8 cellular contexts compared by ENCODE assay signal in the genomic region with DNA sequence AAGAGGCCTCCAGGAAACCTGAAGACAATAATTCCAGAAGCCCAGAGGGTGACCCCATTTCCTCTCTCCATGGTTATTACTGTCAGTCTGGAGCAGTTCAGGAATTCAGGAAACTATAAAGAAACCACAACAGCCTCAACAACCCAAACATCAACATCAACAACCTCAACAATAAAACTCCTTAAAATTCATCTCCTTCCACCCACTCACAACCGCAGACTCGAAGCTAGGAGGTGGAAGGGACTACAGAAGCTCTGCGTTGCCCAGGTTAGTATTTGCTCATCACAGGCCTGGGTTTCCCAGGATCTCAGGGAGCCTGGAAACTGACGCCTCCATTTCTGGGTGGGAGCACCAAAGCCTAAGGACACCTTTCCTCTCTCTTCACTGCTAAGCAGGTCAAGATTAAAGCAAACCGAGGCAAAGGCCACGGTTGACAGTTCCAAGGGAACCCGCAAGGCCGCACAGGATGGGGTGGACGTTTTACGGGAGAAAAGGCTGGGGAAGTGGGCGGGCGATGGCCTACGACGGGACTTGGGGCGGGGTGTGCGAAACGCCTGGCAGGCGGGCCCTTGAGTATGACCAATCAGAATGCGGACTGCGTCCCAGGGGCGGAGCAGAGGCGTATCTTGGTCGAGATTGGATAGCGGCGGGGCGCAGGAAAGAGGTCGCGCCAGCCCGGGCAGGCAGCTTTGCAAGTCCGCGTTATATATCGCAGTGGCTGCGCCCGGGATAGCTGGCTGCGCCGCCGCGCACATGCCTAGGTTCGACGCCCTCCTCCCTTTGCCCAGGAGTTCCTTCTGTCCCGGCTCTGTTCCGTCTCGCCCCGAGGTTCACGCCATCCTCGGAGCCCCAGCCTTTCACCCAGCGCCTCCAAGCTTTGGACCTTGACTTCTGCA. TPM values are rescaled to one million over a fixed set of nuclear protein-coding genes. Genes with fewer than 3 reads are reported as not detected.
DNase-seq lines count a peak whose midpoint lies in the region; ATAC-seq and TF ChIP-seq lines count a peak whose summit lies in the region.

A gene with protein sequence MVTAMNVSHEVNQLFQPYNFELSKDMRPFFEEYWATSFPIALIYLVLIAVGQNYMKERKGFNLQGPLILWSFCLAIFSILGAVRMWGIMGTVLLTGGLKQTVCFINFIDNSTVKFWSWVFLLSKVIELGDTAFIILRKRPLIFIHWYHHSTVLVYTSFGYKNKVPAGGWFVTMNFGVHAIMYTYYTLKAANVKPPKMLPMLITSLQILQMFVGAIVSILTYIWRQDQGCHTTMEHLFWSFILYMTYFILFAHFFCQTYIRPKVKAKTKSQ (plus strand): TSS at position 654 of the 896 bp plus-strand sequence. CDS start 250 bp downstream, outside the sequence.

- CTCF ChIA-PET in AG04449 (lab: Yijun Ruan, JAX): interaction anchor here (0.7 to 17.7 kb wide), 13 partner anchors 10 to 358 kb away, joined by 3 to 942 read pairs (median 6); a partner anchor contains a TSS

- H3K4me3 ChIP-seq in AG04449 (ENCODE audit: low read depth, low read length) (peak within 1 kb of the TSS; percentile 45), NT2/D1 (ENCODE audit: insufficient read length, low read depth) (peak within 1 kb of the TSS; percentile 6), mucosa of stomach (ENCODE audit: low read length) (peak within 1 kb of the TSS; percentile 28)

- no peaks in the 10 kb centered on the region for H3K4me1 ChIP-seq in NT2/D1 (ENCODE audit: insufficient read depth, insufficient read length)
- H3K4me1 ChIP-seq in mucosa of stomach (ENCODE audit: control insufficient read depth, insufficient read depth, low read length): peaks cover 24% of the 10 kb centered on the region

- H3K4me3 Mint-ChIP-seq in activated T-cell treated with anti-CD3 and anti-CD28 coated beads, Interleukin-2, amount 50 U/mL, for 4 hours: peak within 1 kb of the TSS; percentile 62

- peak; percentile 94 for ATAC-seq in HG03442 (IDR thresholded peaks at IDR 0.05; ENCODE audit: unreplicated experiment)
- peak; percentile 90 for ATAC-seq in activated T-cell treated with anti-CD3 and anti-CD28 coated beads, Interleukin-2, amount 50 U/mL, for 4 hours

- no peaks in the 10 kb centered on the region for H3K9me3 Mint-ChIP-seq in activated T-cell treated with anti-CD3 and anti-CD28 coated beads, Interleukin-2, amount 50 U/mL, for 4 hours

- POLR2A ChIA-PET in AG04449 (lab: Yijun Ruan, JAX): no interaction called here

- peak; percentile 56 for DNase-seq in AG04449 (ENCODE audit: low read depth, low spot score)
- DNase-seq in GM19238 (ENCODE audit: insufficient read length, low spot score): peak; percentile 95
- DNase-seq in NT2/D1 (ENCODE audit: low read depth, low spot score): peak; percentile 88
- DNase-seq in activated T-cell treated with anti-CD3 and anti-CD28 coated beads, Interleukin-2, amount 50 U/mL, for 4 hours: peak; percentile 73
- peak; percentile 93 to 94 for DNase-seq in erythroblast (lab: John Stamatoyannopoulos, UW)
- peak; percentile 76 for DNase-seq in stimulated activated CD8-positive, alpha-beta memory T cell treated with anti-CD3 and anti-CD28 coated beads, Interleukin-4, amount 100 ng/mL, for 24 hours (ENCODE audit: low read depth)

- TF ChIP-seq CTCF in AG04449 (IDR thresholded peaks at IDR 0.05; ENCODE audit: insufficient read depth, low read length, missing control alignments): no peak

- peaks cover 44% of the 10 kb centered on the region for H3K27me3 Mint-ChIP-seq in activated T-cell treated with anti-CD3 and anti-CD28 coated beads, Interleukin-2, amount 50 U/mL, for 4 hours (ENCODE audit: low read depth)

- H3K4me1 Mint-ChIP-seq in activated T-cell treated with anti-CD3 and anti-CD28 coated beads, Interleukin-2, amount 50 U/mL, for 4 hours (ENCODE audit: low read depth): peaks cover 18% of the 10 kb centered on the region

- H3K36me3 ChIP-seq in NT2/D1 (ENCODE audit: insufficient read depth, insufficient read length, low read length): no peaks in the 10 kb centered on the region
- no peaks in the 10 kb centered on the region for H3K36me3 ChIP-seq in mucosa of stomach (ENCODE audit: control insufficient read depth, insufficient read depth, low read length)

- H3K27me3 ChIP-seq in NT2/D1 (ENCODE audit: insufficient read depth, insufficient read length) (peaks cover 39% of the 10 kb centered on the region), mucosa of stomach (ENCODE audit: control insufficient read depth, insufficient read depth, low read length) (peaks cover 36% of the 10 kb centered on the region)

- no peaks in the 10 kb centered on the region for H3K36me3 Mint-ChIP-seq in activated T-cell treated with anti-CD3 and anti-CD28 coated beads, Interleukin-2, amount 50 U/mL, for 4 hours (ENCODE audit: insufficient read depth)

- H3K9ac ChIP-seq in NT2/D1 (ENCODE audit: insufficient read length, low read depth) (peak within 1 kb of the TSS; percentile 17), mucosa of stomach (ENCODE audit: low read length) (peak within 1 kb of the TSS; percentile 64)

- peaks cover 6% of the 10 kb centered on the region; the same call in 1 of the 2 replicates for H3K9me3 ChIP-seq in NT2/D1 (ENCODE audit: insufficient read depth, low read length)
- no peaks in the 10 kb centered on the region for H3K9me3 ChIP-seq in mucosa of stomach (ENCODE audit: control insufficient read depth, low read length)

- TF ChIP-seq POLR2A in erythroblast (IDR thresholded peaks at IDR 0.05; ENCODE audit: low read length): no peak

RNA-seq across cellular contexts. Expression of the gene that starts here (rescaled TPM):
- not detected for total RNA-seq in activated T-cell treated with anti-CD3 and anti-CD28 coated beads, Interleukin-2, amount 50 U/mL, for 4 hours

Comparison
In these comparisons a context has a peak if more than half of its experiments do, and no peak if none do; other contexts are left out.
1. Peak in every context shown above with its lines: DNase-seq, ATAC-seq and H3K4me3 ChIP-seq.
2. Peak in DNase-seq and ATAC-seq in activated T-cell treated with anti-CD3 and anti-CD28 coated beads, Interleukin-2, amount 50 U/mL, for 4 hours; RNA of the gene not detected or under 1 TPM.